Comparison of ENCODE assay signal across 8 cellular contexts in the genomic region with DNA sequence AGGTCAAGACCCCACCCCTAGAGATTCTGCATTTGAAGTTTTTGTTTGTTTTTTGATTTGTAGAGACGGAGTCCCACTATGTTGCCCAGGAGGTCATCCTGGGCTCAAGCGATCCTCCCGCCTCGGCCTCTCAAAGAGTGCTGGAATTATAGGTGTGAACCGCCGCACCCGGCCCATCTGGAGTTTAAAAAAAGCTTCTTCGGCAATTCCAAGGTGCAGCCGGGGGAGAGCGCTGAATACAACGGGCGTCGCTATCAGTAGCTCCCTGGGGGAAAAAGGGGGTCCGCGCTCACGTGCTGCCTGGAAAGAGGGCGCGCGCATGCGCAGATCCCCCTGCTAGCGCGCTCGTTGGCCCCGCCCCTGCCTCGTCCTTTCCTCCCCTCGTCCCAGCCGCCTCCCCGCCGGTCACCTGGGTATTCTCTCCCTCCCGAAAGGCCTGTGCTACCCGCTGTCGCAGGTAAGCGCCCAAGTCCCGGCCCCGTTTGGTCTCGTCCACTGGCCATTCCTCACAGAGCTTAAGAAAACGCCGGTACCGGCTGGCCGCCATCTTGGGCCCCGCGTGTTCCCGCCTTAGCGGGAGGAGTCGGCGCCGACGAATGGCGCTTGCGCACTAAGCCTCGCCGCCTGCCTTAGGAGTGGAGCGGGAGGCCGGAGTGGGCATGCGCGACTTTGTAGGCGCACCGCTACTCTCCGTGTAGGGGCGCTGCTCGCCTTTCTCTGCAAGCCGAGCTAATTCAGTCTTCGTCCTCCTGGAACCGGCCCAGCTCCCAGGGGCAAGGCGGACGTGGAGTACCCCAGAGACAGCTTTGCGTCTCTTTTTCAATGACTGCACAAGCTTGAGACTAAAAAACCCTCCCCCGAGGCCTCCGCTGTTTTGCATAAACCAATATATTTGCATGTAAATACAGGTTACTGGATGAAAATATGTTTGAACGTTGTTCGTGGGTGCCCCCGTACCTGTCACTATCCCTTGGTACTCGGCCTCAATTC. TPM values are rescaled to one million over a fixed set of nuclear protein-coding genes. Genes with fewer than 3 reads are reported as not detected.
DNase-seq lines count a peak whose midpoint lies in the region; ATAC-seq and TF ChIP-seq lines count a peak whose summit lies in the region.

A gene (minus strand): TSS at position 561 of the 990 bp plus-strand sequence. CDS start 14 bp downstream, at position 547.

- TF ChIP-seq CTCF in omental fat pad (IDR thresholded peaks at IDR 0.05): no peak
- TF ChIP-seq CTCF in testis (IDR thresholded peaks at IDR 0.05): peak; percentile 38 to 50 (median 46)

- no peaks in the 10 kb centered on the region for H3K27me3 ChIP-seq in testis

- no peak for TF ChIP-seq POLR2A in testis (IDR thresholded peaks at IDR 0.05)

- intact Hi-C loops in testis (cut with DNase I; ENCODE audit: low total_unique reads): no loop called here

- peaks cover 39% of the 10 kb centered on the region for H3K4me1 Mint-ChIP-seq in activated naive CD4-positive, alpha-beta T cell treated with anti-CD3 and anti-CD28 coated beads, Interleukin-2, amount 50 U/mL, for 24 hours

- ATAC-seq in HG02588 (IDR thresholded peaks at IDR 0.05; ENCODE audit: unreplicated experiment): peak; percentile 94
- ATAC-seq in SK-N-SH treated with all-trans-retinoic acid at 6 μM for 48 hours: peak; percentile 98
- peak; percentile 92 for ATAC-seq in omental fat pad (ENCODE audit: low FRiP score)

- peak within 1 kb of the TSS; percentile 63 to 88 for H3K27ac ChIP-seq in testis

- H3K4me3 Mint-ChIP-seq in activated naive CD4-positive, alpha-beta T cell treated with anti-CD3 and anti-CD28 coated beads, Interleukin-2, amount 50 U/mL, for 24 hours: peak within 1 kb of the TSS; percentile 98

- no peaks in the 10 kb centered on the region for H3K9me3 Mint-ChIP-seq in activated naive CD4-positive, alpha-beta T cell treated with anti-CD3 and anti-CD28 coated beads, Interleukin-2, amount 50 U/mL, for 24 hours

- peak within 1 kb of the TSS; percentile 99 for H3K27ac Mint-ChIP-seq in activated naive CD4-positive, alpha-beta T cell treated with anti-CD3 and anti-CD28 coated beads, Interleukin-2, amount 50 U/mL, for 24 hours

- H3K9me3 ChIP-seq in testis: no peaks in the 10 kb centered on the region

- H3K27me3 Mint-ChIP-seq in activated naive CD4-positive, alpha-beta T cell treated with anti-CD3 and anti-CD28 coated beads, Interleukin-2, amount 50 U/mL, for 24 hours: no peaks in the 10 kb centered on the region

- H3K4me1 ChIP-seq in testis: peaks cover 11% of the 10 kb centered on the region

- H3K36me3 ChIP-seq in testis (ENCODE audit: low read depth, missing control alignments): no peaks in the 10 kb centered on the region

- DNase-seq in NCI-H1092 (lab: John Stamatoyannopoulos, UW): peak; percentile 96
- DNase-seq in glomerular endothelial cell (ENCODE audit: extremely low read depth, low read depth, low spot score): peak; percentile 69
- DNase-seq in omental fat pad (ENCODE audit: low spot score): peak; percentile 86
- DNase-seq in testis: peak; percentile 98

- H3K4me3 ChIP-seq in GM08714 (ENCODE audit: low read length): peak within 1 kb of the TSS; percentile 71
- peak within 1 kb of the TSS; percentile 57 to 66 for H3K4me3 ChIP-seq in testis

- 1% methylated on average over 39 to 73 of the region's 73 CpGs for WGBS in testis, 2 donors

- peaks cover 16% of the 10 kb centered on the region for H3K36me3 Mint-ChIP-seq in activated naive CD4-positive, alpha-beta T cell treated with anti-CD3 and anti-CD28 coated beads, Interleukin-2, amount 50 U/mL, for 24 hours

TF ChIP-seq in SK-N-SH treated with all-trans-retinoic acid at 6 μM for 48 hours, 23 proteins besides CTCF, POLR2A, EP300 and RAD21:
- no peak for TF ChIP-seq ZNF565 (CRISPR knock-in tag; conservative IDR thresholded peaks at IDR 0.05; ENCODE audit: low read depth)
- TF ChIP-seq, protein P1, sequence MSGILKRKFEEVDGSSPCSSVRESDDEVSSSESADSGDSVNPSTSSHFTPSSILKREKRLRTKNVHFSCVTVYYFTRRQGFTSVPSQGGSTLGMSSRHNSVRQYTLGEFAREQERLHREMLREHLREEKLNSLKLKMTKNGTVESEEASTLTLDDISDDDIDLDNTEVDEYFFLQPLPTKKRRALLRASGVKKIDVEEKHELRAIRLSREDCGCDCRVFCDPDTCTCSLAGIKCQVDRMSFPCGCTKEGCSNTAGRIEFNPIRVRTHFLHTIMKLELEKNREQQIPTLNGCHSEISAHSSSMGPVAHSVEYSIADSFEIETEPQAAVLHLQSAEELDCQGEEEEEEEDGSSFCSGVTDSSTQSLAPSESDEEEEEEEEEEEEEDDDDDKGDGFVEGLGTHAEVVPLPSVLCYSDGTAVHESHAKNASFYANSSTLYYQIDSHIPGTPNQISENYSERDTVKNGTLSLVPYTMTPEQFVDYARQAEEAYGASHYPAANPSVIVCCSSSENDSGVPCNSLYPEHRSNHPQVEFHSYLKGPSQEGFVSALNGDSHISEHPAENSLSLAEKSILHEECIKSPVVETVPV (CRISPR knock-in tag; IDR thresholded peaks at IDR 0.05): 0 out of 2 replicates have a peak, but pooled peaks have one; percentile 25

RNA-seq across cellular contexts. Expression of the gene that starts here (rescaled TPM):
- 24.6 and 27.0 TPM in 2 replicates for total RNA-seq in glomerular endothelial cell
- 10 to 100 TPM; 10.4 to 19.6 (median 15.5) TPM for total RNA-seq in omental fat pad
- 10 to 100 TPM; 18.1 to 36.2 TPM for total RNA-seq in testis
- polyA plus RNA-seq in testis (ENCODE audit: insufficient read depth, low read depth, low replicate concordance): 119 TPM

Comparison
In these comparisons a context has a peak if more than half of its experiments do, and no peak if none do; other contexts are left out.
1. Peak in every context shown above with its lines: DNase-seq, ATAC-seq, H3K4me3 ChIP-seq and H3K27ac ChIP-seq.
2. CTCF ChIP-seq: peak in testis (3 of 3); none in omental fat pad (0 of 3).